8 cellular contexts compared by ENCODE assay signal in genomic region chr18:8704361-8705279, GRCh38. TPM values are rescaled to one million over a fixed set of nuclear protein-coding genes. Genes with fewer than 3 reads are reported as not detected.
DNase-seq lines count a peak whose midpoint lies in the region; ATAC-seq and TF ChIP-seq lines count a peak whose summit lies in the region.

No MANE protein-coding gene starts in this region.

- no peaks in the 10 kb centered on the region for H3F3A ChIP-seq in OCI-LY1 (ENCODE audit: insufficient read depth, low read length)

- H3K4me1 Mint-ChIP-seq in Caco-2 (ENCODE audit: low read depth, unreplicated experiment): peaks cover 16% of the 10 kb centered on the region

- H3K9me3 Mint-ChIP-seq in Caco-2 (ENCODE audit: unreplicated experiment): no peaks in the 10 kb centered on the region

- H3K4me2 ChIP-seq in OCI-LY1 (ENCODE audit: low read length): peak overlapping the region; percentile 80

- H3K4me3 ChIP-seq in Caco-2 (ENCODE audit: low read depth, low read length) (peak overlapping the region; percentile 86), HUES6 (ENCODE audit: low read depth, low read length) (peak overlapping the region; percentile 73), OCI-LY1 (ENCODE audit: low read depth, low read length, poor library complexity, severe bottlenecking) (peak overlapping the region; percentile 65)

- H3K27me3 Mint-ChIP-seq in Caco-2 (ENCODE audit: insufficient read depth, unreplicated experiment): peaks cover 2% of the 10 kb centered on the region

- H4K20me1 ChIP-seq in OCI-LY1 (ENCODE audit: insufficient read depth, low read length): no peaks in the 10 kb centered on the region

- H3K36me3 Mint-ChIP-seq in Caco-2 (ENCODE audit: insufficient read depth, unreplicated experiment): peaks cover 6% of the 10 kb centered on the region

- intact Hi-C loops in Caco-2 (cut with micrococcal nuclease; ENCODE audit: unreplicated experiment): loop anchor here (1.0 to 10.0 kb wide), 5 partner anchors 8 to 353 kb away; no protein-coding TSS in a partner anchor

- H3K9me2 ChIP-seq in OCI-LY1 (ENCODE audit: low read depth, low read length): no peaks in the 10 kb centered on the region

- TF ChIP-seq CTCF in Caco-2 (IDR thresholded peaks at IDR 0.05; ENCODE audit: insufficient read depth in 1 of 2, low read depth in 1 of 2, low read length in 1 of 2, severe bottlenecking in 1 of 2, unreplicated experiment in 1 of 2) (no peak), OCI-LY1 (IDR thresholded peaks at IDR 0.05; ENCODE audit: low read length) (no peak)

- H3K27me3 ChIP-seq in Caco-2 (replicated peaks; ENCODE audit: control insufficient read depth, insufficient read depth, low read length): no peaks in the 10 kb centered on the region
- peaks cover 24% of the 10 kb centered on the region for H3K27me3 ChIP-seq in HUES6 (ENCODE audit: control insufficient read depth, insufficient read depth, low read length)
- 0 out of 2 replicates have a peak, but pooled peaks cover 7% of the 10 kb centered on the region for H3K27me3 ChIP-seq in OCI-LY1 (ENCODE audit: insufficient read depth, low read length)

- peak; percentile 74 for ATAC-seq in GM21526 (IDR thresholded peaks at IDR 0.05; ENCODE audit: low FRiP score, unreplicated experiment)

- peak; percentile 83 to 95 for DNase-seq in Caco-2
- peak; percentile 83 for DNase-seq in activated T-cell treated with anti-CD3 and anti-CD28 coated beads for 4 hours
- DNase-seq in epithelial cell of prostate (ENCODE audit: low read depth, low spot score): no peak
- DNase-seq in mucosa of gallbladder (ENCODE audit: low spot score): peak; percentile 91
- peak; percentile 55 to 72 for DNase-seq in stimulated activated CD8-positive, alpha-beta memory T cell treated with anti-CD3 and anti-CD28 coated beads, Interleukin-4, amount 100 ng/mL, for 1 hour (ENCODE audit: low read depth in 2 of 2, low spot score in 1 of 2)

- peak overlapping the region; percentile 26 for H3K27ac Mint-ChIP-seq in Caco-2 (ENCODE audit: unreplicated experiment)

- peaks cover 20% of the 10 kb centered on the region for H3K79me2 ChIP-seq in OCI-LY1 (ENCODE audit: insufficient read depth, low read length)

- H3K9ac ChIP-seq in HUES6 (ENCODE audit: low read length) (peak overlapping the region; percentile 49), OCI-LY1 (ENCODE audit: low read length) (peak overlapping the region; percentile 60)

- H2AFZ ChIP-seq in OCI-LY1 (ENCODE audit: low read length): no peak overlapping the region

- H3K9me3 ChIP-seq in Caco-2 (no peaks in the 10 kb centered on the region), HUES6 (ENCODE audit: control insufficient read depth, insufficient read depth, low read depth, low read length) (no peaks in the 10 kb centered on the region), OCI-LY1 (ENCODE audit: low read length) (no peaks in the 10 kb centered on the region)

- POLR2A ChIA-PET in Caco-2 (lab: Charles Lee): interaction anchor here (0.8 kb wide), 1 partner anchor 71 kb away, joined by 3 read pairs; no protein-coding TSS in a partner anchor

- CTCF ChIA-PET in Caco-2 (lab: Charles Lee): interaction anchor here (1.0 to 1.9 kb wide), 2 partner anchors 8 to 284 kb away, joined by 3 to 9 read pairs; no protein-coding TSS in a partner anchor

- H3K4me1 ChIP-seq in Caco-2 (peaks cover 17% of the 10 kb centered on the region), HUES6 (ENCODE audit: control insufficient read depth, insufficient read depth, low read length) (peaks cover 41% of the 10 kb centered on the region), OCI-LY1 (ENCODE audit: insufficient read depth, low read length, severe bottlenecking) (peaks cover 35% of the 10 kb centered on the region)

- BruUV-seq in Caco-2 (replicated peaks; lab: Mats Ljungman, UMichigan): no TSS peak

- H3K4me3 Mint-ChIP-seq in Caco-2 (ENCODE audit: unreplicated experiment): peak overlapping the region; percentile 89

- H3K27ac ChIP-seq in HUES6 (ENCODE audit: low read depth, low read length) (no peak overlapping the region), OCI-LY1 (ENCODE audit: low read depth, low read length, poor library complexity, severe bottlenecking) (no peak overlapping the region), epithelial cell of prostate (peak overlapping the region; percentile 59)

- H3K36me3 ChIP-seq in Caco-2 (ENCODE audit: control insufficient read depth, insufficient read depth, low read length) (no peaks in the 10 kb centered on the region), HUES6 (ENCODE audit: control insufficient read depth, insufficient read depth, low read length) (0 out of 2 replicates have a peak, but pooled peaks cover 4% of the 10 kb centered on the region), OCI-LY1 (ENCODE audit: insufficient read depth, low read length) (no peaks in the 10 kb centered on the region)

RNA-seq across cellular contexts. Expression of gene MTCL1, which starts 0.7 kb away (rescaled TPM):
- total RNA-seq in Caco-2 (2022) (26.4 and 28.3 TPM in 2 replicates), mucosa of gallbladder (182 TPM)
